Comparison of ENCODE assay signal across 1 cellular context in the genomic region with DNA sequence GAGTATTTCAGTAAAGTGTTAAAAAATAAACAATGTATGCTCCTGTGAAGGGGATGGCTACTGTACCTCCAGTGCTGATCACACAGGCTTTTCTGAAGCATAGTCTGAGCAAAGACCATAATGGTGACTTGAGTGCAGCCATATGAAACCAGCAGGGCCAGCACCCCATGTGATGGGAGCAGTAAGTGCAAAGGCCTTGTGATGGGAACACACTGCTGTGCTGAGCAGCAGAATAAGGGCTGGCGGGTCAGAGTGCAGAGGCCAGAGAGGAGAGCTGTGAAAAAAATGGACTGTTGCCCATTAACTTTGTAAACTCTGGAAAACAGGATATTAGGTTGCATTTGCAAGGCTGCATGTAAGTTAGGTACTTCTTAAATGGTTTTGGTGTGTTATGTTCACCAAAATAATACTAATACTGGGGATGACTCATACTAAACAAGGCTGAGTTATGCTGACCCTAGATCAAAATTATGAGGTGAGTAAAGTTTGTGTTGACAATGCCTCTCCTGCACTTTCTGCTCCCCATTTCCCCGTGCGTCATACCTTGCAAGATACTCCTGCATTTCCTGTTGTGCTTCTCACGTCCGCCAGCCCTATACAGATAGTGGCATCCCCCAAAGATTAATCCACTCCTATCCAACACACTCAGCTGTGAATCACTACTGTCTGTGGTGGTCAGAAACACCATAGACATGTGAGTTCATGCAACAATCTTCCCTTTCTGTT.
TF ChIP-seq lines count a peak whose summit lies in the region.

No MANE protein-coding gene starts in this region.

TF ChIP-seq in IMR-90, 13 proteins besides CTCF, POLR2A, EP300 and RAD21:
- TF ChIP-seq NFE2L2 (IDR thresholded peaks at IDR 0.05; ENCODE audit: low read depth, low read length) (no peak), BHLHE40 (IDR thresholded peaks at IDR 0.05; ENCODE audit: low read depth, low read length) (peak; percentile 70), MAFK (IDR thresholded peaks at IDR 0.05; ENCODE audit: low read depth, low read length) (0 out of 2 replicates have a peak, but pooled peaks have one; percentile 46), CHD1 (IDR thresholded peaks at IDR 0.05; ENCODE audit: low read depth, low read length) (no peak), RCOR1 (IDR thresholded peaks at IDR 0.05; ENCODE audit: insufficient replicate concordance, low read length) (no peak), RFX5 (IDR thresholded peaks at IDR 0.05; ENCODE audit: low read depth, low read length) (no peak), MXI1 (IDR thresholded peaks at IDR 0.05; ENCODE audit: borderline replicate concordance, low read depth, low read length) (no peak), MAZ (IDR thresholded peaks at IDR 0.05; ENCODE audit: borderline replicate concordance, low read depth, low read length) (no peak), SMC3 (IDR thresholded peaks at IDR 0.05; ENCODE audit: low read depth, low read length) (no peak), CEBPB (IDR thresholded peaks at IDR 0.05; ENCODE audit: low read depth, low read length) (peak; percentile 67), FOS (IDR thresholded peaks at IDR 0.05; ENCODE audit: low read depth, low read length) (peak; percentile 72)
- TF ChIP-seq, protein P1, sequence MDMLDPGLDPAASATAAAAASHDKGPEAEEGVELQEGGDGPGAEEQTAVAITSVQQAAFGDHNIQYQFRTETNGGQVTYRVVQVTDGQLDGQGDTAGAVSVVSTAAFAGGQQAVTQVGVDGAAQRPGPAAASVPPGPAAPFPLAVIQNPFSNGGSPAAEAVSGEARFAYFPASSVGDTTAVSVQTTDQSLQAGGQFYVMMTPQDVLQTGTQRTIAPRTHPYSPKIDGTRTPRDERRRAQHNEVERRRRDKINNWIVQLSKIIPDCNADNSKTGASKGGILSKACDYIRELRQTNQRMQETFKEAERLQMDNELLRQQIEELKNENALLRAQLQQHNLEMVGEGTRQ (IDR thresholded peaks at IDR 0.05; ENCODE audit: low read depth, low read length), result no peak
- TF ChIP-seq, protein P2, sequence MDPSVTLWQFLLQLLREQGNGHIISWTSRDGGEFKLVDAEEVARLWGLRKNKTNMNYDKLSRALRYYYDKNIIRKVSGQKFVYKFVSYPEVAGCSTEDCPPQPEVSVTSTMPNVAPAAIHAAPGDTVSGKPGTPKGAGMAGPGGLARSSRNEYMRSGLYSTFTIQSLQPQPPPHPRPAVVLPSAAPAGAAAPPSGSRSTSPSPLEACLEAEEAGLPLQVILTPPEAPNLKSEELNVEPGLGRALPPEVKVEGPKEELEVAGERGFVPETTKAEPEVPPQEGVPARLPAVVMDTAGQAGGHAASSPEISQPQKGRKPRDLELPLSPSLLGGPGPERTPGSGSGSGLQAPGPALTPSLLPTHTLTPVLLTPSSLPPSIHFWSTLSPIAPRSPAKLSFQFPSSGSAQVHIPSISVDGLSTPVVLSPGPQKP (IDR thresholded peaks at IDR 0.05; ENCODE audit: borderline replicate concordance, low read depth, low read length), result no peak
